In genomic region chr1:27339213-27339612, GRCh38 we compare ENCODE assay signal across 13 cellular contexts. TPM values are rescaled to one million over a fixed set of nuclear protein-coding genes. Genes with fewer than 3 reads are reported as not detected.
A peak's percentile ranks its signal among the peaks of the same experiment; 100 is the strongest.
DNase-seq lines count a peak whose midpoint lies in the region; ATAC-seq and TF ChIP-seq lines count a peak whose summit lies in the region.
"Had no signal": no experiment of that assay in that cellular context is flagged by ENCODE, and none has a peak within 500 bp of the region (broad histone marks: within the 10 kb centered on the region; RNA-seq: fewer than 3 reads in every experiment).

No MANE protein-coding gene starts in this region.

- peaks cover 19% of the 10 kb centered on the region for H3K4me1 ChIP-seq in RWPE2 (ENCODE audit: insufficient read depth, poor library complexity, severe bottlenecking)

- peak overlapping the region; percentile 92 for H3K27ac ChIP-seq in RWPE2 (ENCODE audit: poor library complexity, severe bottlenecking)

- DNase-seq in stimulated activated naive CD8-positive, alpha-beta T cell treated with anti-CD3 and anti-CD28 coated beads, Interleukin-15, Interleukin-2, amounts not matched to agents 100 U/mL and 50 U/mL, for 24 hours = no peak
- DNase-seq in RWPE2 (ENCODE audit: low spot score) = no peak
- DNase-seq in immature natural killer cell = no peak
- no peak for DNase-seq in type B pancreatic cell (ENCODE audit: extremely low spot score, unreplicated experiment)
- DNase-seq in LoVo (ENCODE audit: low spot score) = no peak
- no peak for DNase-seq in hypothalamus (lab: John Stamatoyannopoulos, UW)
- DNase-seq: NCI-H1092 treated with DMSO at 0.1 percent for 48 hours; NCI-H2227 treated with DMSO at 0.1 percent for 48 hours; stimulated activated CD4-positive, alpha-beta T cell treated with anti-CD3 and anti-CD28 coated beads, Interleukin-4, amount 100 ng/mL, for 24 hours had no signal

- H3K27me3 ChIP-seq in RWPE2 (ENCODE audit: insufficient read depth, poor library complexity, severe bottlenecking) = no peaks in the 10 kb centered on the region

- peaks cover 54% of the 10 kb centered on the region for H3K4me1 Mint-ChIP-seq in stimulated activated naive CD8-positive, alpha-beta T cell treated with anti-CD3 and anti-CD28 coated beads, Interleukin-15, Interleukin-2, amounts not matched to agents 100 ng/mL and 50 ng/mL, for 24 hours (ENCODE audit: low read depth)
- H3K4me1 Mint-ChIP-seq in immature natural killer cell (peaks cover 45 to 48% of the 10 kb centered on the region in 2 donors), type B pancreatic cell (ENCODE audit: unreplicated experiment) (peaks cover 30% of the 10 kb centered on the region)

- no peak for ATAC-seq in stimulated activated naive CD8-positive, alpha-beta T cell treated with anti-CD3 and anti-CD28 coated beads, Interleukin-15, Interleukin-2, amounts not matched to agents 100 U/mL and 50 U/mL, for 24 hours
- ATAC-seq in RWPE2 (ENCODE audit: low read depth) (no peak), GM19452 (IDR thresholded peaks at IDR 0.05; ENCODE audit: unreplicated experiment) (no peak)
- ATAC-seq: right cardiac atrium had no signal

- H3K4me3 Mint-ChIP-seq in stimulated activated naive CD8-positive, alpha-beta T cell treated with anti-CD3 and anti-CD28 coated beads, Interleukin-15, Interleukin-2, amounts not matched to agents 100 ng/mL and 50 ng/mL, for 24 hours = no peak overlapping the region
- H3K4me3 Mint-ChIP-seq in immature natural killer cell = peak overlapping the region in 3 of 5 donors; percentile 36 to 50 (median 48)
- H3K4me3 Mint-ChIP-seq in type B pancreatic cell = peak overlapping the region; percentile 54

- H3K4me3 ChIP-seq in RWPE2 (ENCODE audit: severe bottlenecking) = no peak overlapping the region

- no peaks in the 10 kb centered on the region for H3K9me3 ChIP-seq in RWPE2 (ENCODE audit: severe bottlenecking)

- H3K36me3 Mint-ChIP-seq in stimulated activated naive CD8-positive, alpha-beta T cell treated with anti-CD3 and anti-CD28 coated beads, Interleukin-15, Interleukin-2, amounts not matched to agents 100 ng/mL and 50 ng/mL, for 24 hours (ENCODE audit: low read depth) = peaks cover 19% of the 10 kb centered on the region
- H3K36me3 Mint-ChIP-seq in immature natural killer cell (peaks cover 0 to 15% (median 3%) of the 10 kb centered on the region in 3 donors), type B pancreatic cell (peaks cover 5% of the 10 kb centered on the region)

- peak overlapping the region; percentile 26 for H3K27ac Mint-ChIP-seq in stimulated activated naive CD8-positive, alpha-beta T cell treated with anti-CD3 and anti-CD28 coated beads, Interleukin-15, Interleukin-2, amounts not matched to agents 100 ng/mL and 50 ng/mL, for 24 hours
- H3K27ac Mint-ChIP-seq in immature natural killer cell (peak overlapping the region; percentile 67 to 97 (median 80)), type B pancreatic cell (peak overlapping the region; percentile 56)

- TF ChIP-seq CTCF in RWPE2 (IDR thresholded peaks at IDR 0.05; ENCODE audit: poor library complexity, severe bottlenecking) (no peak), type B pancreatic cell (conservative IDR thresholded peaks at IDR 0.05) (no peak)

- no peaks in the 10 kb centered on the region for H3K27me3 Mint-ChIP-seq in stimulated activated naive CD8-positive, alpha-beta T cell treated with anti-CD3 and anti-CD28 coated beads, Interleukin-15, Interleukin-2, amounts not matched to agents 100 ng/mL and 50 ng/mL, for 24 hours
- H3K27me3 Mint-ChIP-seq in immature natural killer cell (ENCODE audit: low read depth in 3 of 3) (peaks cover 5 to 12% (median 11%) of the 10 kb centered on the region in 3 donors), type B pancreatic cell (no peaks in the 10 kb centered on the region)

- H3K9me3 Mint-ChIP-seq in stimulated activated naive CD8-positive, alpha-beta T cell treated with anti-CD3 and anti-CD28 coated beads, Interleukin-15, Interleukin-2, amounts not matched to agents 100 ng/mL and 50 ng/mL, for 24 hours = no peaks in the 10 kb centered on the region
- H3K9me3 Mint-ChIP-seq in immature natural killer cell (no peaks in the 10 kb centered on the region), type B pancreatic cell (no peaks in the 10 kb centered on the region)

- H3K36me3 ChIP-seq in RWPE2 (ENCODE audit: low read depth) = peaks cover 7% of the 10 kb centered on the region

RNA-seq across cellular contexts. Expression of gene SYTL1, which starts 2.6 kb away (rescaled TPM):
- polyA plus RNA-seq in immature natural killer cell = 100 to 1,000 TPM; 157 to 211 (median 158) TPM
- total RNA-seq in type B pancreatic cell (ENCODE audit: low replicate concordance) = 37.2 and 105 TPM in 2 replicates

RNA-seq across cellular contexts. Expression of gene TMEM222, which starts 17.2 kb away (rescaled TPM):
- polyA plus RNA-seq in immature natural killer cell = 10 to 100 TPM; 56.0 to 99.3 (median 69.8) TPM
- 38.6 and 40.1 TPM in 2 replicates for total RNA-seq in type B pancreatic cell (ENCODE audit: low replicate concordance)

RNA-seq across cellular contexts. Expression of gene MAP3K6, which starts 27.5 kb away (rescaled TPM):
- polyA plus RNA-seq in immature natural killer cell = 1 to 10 TPM; 2.0 to 5.1 (median 3.6) TPM
- 15.6 and 39.9 TPM in 2 replicates for total RNA-seq in type B pancreatic cell (ENCODE audit: low replicate concordance)

RNA-seq across cellular contexts. Expression of gene FCN3, which starts 35.4 kb away (rescaled TPM):
- not detected for polyA plus RNA-seq in immature natural killer cell
- total RNA-seq in type B pancreatic cell (ENCODE audit: low replicate concordance) = not detected in 2 replicates
- total RNA-seq: fibroblast of villous mesenchyme had no signal

RNA-seq across cellular contexts. Expression of gene CD164L2, which starts 43.9 kb away (rescaled TPM):
- polyA plus RNA-seq in immature natural killer cell = not detected
- total RNA-seq in type B pancreatic cell (ENCODE audit: low replicate concordance) = 0.41 and 0.76 TPM in 2 replicates
- total RNA-seq: fibroblast of villous mesenchyme, right cardiac atrium had no signal
- polyA plus RNA-seq: right cardiac atrium had no signal

Comparison
In these comparisons a context has a peak if more than half of its experiments do, and no peak if none do; other contexts are left out.
1. H3K27ac Mint-ChIP-seq: peak in every context shown above with its lines; median percentile 80 in immature natural killer cell; 56 in type B pancreatic cell; 26 in stimulated activated naive CD8-positive, alpha-beta T cell treated with anti-CD3 and anti-CD28 coated beads, Interleukin-15, Interleukin-2, amounts not matched to agents 100 ng/mL and 50 ng/mL, for 24 hours.